Comparison of ENCODE assay signal across 1 cellular context in the genomic region with DNA sequence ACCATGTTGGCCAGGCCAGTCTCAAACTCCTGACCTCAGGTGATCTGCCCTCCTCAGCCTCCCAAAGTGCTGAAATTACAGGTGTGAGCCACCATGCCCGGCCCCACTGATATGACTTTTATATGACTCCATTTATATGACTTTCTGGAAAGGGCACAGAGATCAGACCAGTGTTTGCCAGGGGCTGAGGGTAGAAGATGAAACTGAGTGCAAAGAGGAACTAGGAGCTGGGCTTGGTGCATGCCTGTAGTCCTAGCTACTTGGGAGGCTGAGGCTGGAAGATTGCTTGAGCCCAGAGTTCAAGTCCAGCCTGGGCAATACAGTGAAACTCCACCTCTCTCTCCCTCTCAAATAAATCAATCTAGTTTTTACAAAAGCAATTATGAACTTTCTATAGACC.
TF ChIP-seq lines count a peak whose summit lies in the region.

No MANE protein-coding gene starts in this region.

TF ChIP-seq in GM12878, 131 proteins besides CTCF, POLR2A, EP300 and RAD21:
- TF ChIP-seq, protein P1, sequence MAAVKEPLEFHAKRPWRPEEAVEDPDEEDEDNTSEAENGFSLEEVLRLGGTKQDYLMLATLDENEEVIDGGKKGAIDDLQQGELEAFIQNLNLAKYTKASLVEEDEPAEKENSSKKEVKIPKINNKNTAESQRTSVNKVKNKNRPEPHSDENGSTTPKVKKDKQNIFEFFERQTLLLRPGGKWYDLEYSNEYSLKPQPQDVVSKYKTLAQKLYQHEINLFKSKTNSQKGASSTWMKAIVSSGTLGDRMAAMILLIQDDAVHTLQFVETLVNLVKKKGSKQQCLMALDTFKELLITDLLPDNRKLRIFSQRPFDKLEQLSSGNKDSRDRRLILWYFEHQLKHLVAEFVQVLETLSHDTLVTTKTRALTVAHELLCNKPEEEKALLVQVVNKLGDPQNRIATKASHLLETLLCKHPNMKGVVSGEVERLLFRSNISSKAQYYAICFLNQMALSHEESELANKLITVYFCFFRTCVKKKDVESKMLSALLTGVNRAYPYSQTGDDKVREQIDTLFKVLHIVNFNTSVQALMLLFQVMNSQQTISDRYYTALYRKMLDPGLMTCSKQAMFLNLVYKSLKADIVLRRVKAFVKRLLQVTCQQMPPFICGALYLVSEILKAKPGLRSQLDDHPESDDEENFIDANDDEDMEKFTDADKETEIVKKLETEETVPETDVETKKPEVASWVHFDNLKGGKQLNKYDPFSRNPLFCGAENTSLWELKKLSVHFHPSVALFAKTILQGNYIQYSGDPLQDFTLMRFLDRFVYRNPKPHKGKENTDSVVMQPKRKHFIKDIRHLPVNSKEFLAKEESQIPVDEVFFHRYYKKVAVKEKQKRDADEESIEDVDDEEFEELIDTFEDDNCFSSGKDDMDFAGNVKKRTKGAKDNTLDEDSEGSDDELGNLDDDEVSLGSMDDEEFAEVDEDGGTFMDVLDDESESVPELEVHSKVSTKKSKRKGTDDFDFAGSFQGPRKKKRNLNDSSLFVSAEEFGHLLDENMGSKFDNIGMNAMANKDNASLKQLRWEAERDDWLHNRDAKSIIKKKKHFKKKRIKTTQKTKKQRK (IDR thresholded peaks at IDR 0.05; ENCODE audit: low read depth, low read length), result no peak
- TF ChIP-seq YBX1 (IDR thresholded peaks at IDR 0.05) (no peak), MTA3 (IDR thresholded peaks at IDR 0.05; ENCODE audit: borderline replicate concordance, low read length) (no peak)
TF ChIP-seq in GM12878: peak in this region for 0.
